18 cellular contexts compared by ENCODE assay signal in genomic region chr19:17118957-17119356, GRCh38.
"Had no signal": no experiment of that assay in that cellular context is flagged by ENCODE, and none has a peak within 500 bp of the region (broad histone marks: within the 10 kb centered on the region; RNA-seq: fewer than 3 reads in every experiment).

No MANE protein-coding gene starts in this region.

- H3K27ac Mint-ChIP-seq: activated CD8-positive, alpha-beta T cell treated with anti-CD3 and anti-CD28 coated beads for 36 hours; activated naive CD4-positive, alpha-beta T cell treated with anti-CD3 and anti-CD28 coated beads for 36 hours; activated T-helper 1 cell treated with anti-CD3 and anti-CD28 coated beads, Interleukin-12 subunit alpha, Interleukin-12 subunit beta, Interleukin-2, Interleukin-4 antibody, amounts not matched to agents 30 ng/mL and 10 ng/mL and 1 ng/mL, durations not matched to agents 14 hours and 24 hours and 36 hours; nephron progenitor cell had no signal

- DNase-seq: activated CD4-positive, alpha-beta T cell treated with anti-CD3 and anti-CD28 coated beads for 4 hours; activated CD8-positive, alpha-beta memory T cell treated with anti-CD3 and anti-CD28 coated beads, Interleukin-2, amount 50 U/mL, for 4 hours; activated CD8-positive, alpha-beta T cell treated with anti-CD3 and anti-CD28 coated beads for 36 hours; activated naive CD4-positive, alpha-beta T cell treated with anti-CD3 and anti-CD28 coated beads for 36 hours; adrenal gland; caudate nucleus; effector memory CD4-positive, alpha-beta T cell; left lung; mesendoderm; nephron progenitor cell; ovary; stimulated activated CD4-positive, alpha-beta T cell treated with anti-CD3 and anti-CD28 coated beads, Interleukin-12 subunit alpha, Interleukin-12 subunit beta, amount 100 ng/mL, for 4 hours; stimulated activated naive CD8-positive, alpha-beta T cell treated with anti-CD3 and anti-CD28 coated beads, Interleukin-15, Interleukin-2, amounts not matched to agents 100 U/mL and 50 U/mL, for 24 hours; T1000 had no signal

- H3K4me3 Mint-ChIP-seq: activated CD8-positive, alpha-beta T cell treated with anti-CD3 and anti-CD28 coated beads for 36 hours; activated naive CD4-positive, alpha-beta T cell treated with anti-CD3 and anti-CD28 coated beads for 36 hours; activated T-helper 1 cell treated with anti-CD3 and anti-CD28 coated beads, Interleukin-12 subunit alpha, Interleukin-12 subunit beta, Interleukin-2, Interleukin-4 antibody, amounts not matched to agents 30 ng/mL and 10 ng/mL and 1 ng/mL, durations not matched to agents 14 hours and 24 hours and 36 hours; nephron progenitor cell had no signal

- H3K9me3 ChIP-seq: adrenal gland, left lung, ovary had no signal

- ATAC-seq: activated CD8-positive, alpha-beta T cell treated with anti-CD3 and anti-CD28 coated beads for 36 hours; left lung; stimulated activated naive CD8-positive, alpha-beta T cell treated with anti-CD3 and anti-CD28 coated beads, Interleukin-15, Interleukin-2, amounts not matched to agents 100 U/mL and 50 U/mL, for 24 hours had no signal

- H3K36me3 ChIP-seq: adrenal gland, ovary had no signal

- H3K27me3 ChIP-seq: adrenal gland, left lung, ovary had no signal

- H3K9me3 Mint-ChIP-seq: activated CD8-positive, alpha-beta T cell treated with anti-CD3 and anti-CD28 coated beads for 36 hours; activated naive CD4-positive, alpha-beta T cell treated with anti-CD3 and anti-CD28 coated beads for 36 hours; activated T-helper 1 cell treated with anti-CD3 and anti-CD28 coated beads, Interleukin-12 subunit alpha, Interleukin-12 subunit beta, Interleukin-2, Interleukin-4 antibody, amounts not matched to agents 30 ng/mL and 10 ng/mL and 1 ng/mL, durations not matched to agents 14 hours and 24 hours and 36 hours had no signal

- H3K27ac ChIP-seq: adrenal gland, coronary artery, epithelial cell of prostate, left lung, ovary, VCaP had no signal

- H3K4me3 ChIP-seq: adrenal gland, coronary artery, left lung, ovary had no signal

- H3K27me3 Mint-ChIP-seq: activated CD8-positive, alpha-beta T cell treated with anti-CD3 and anti-CD28 coated beads for 36 hours had no signal
